8 cellular contexts compared by ENCODE assay signal in genomic region chr1:108590947-108591346, GRCh38. TPM values are rescaled to one million over a fixed set of nuclear protein-coding genes. Genes with fewer than 3 reads are reported as not detected.
DNase-seq lines count a peak whose midpoint lies in the region; ATAC-seq and TF ChIP-seq lines count a peak whose summit lies in the region.

No MANE protein-coding gene starts in this region.

- H3K4me1 ChIP-seq in left ventricle myocardium inferior (peaks cover 32% of the 10 kb centered on the region), stomach (peaks cover 14 to 75% (median 29%) of the 10 kb centered on the region in 4 donors)

- no peak overlapping the region for H3K4me3 Mint-ChIP-seq in activated CD8-positive, alpha-beta T cell treated with anti-CD3 and anti-CD28 coated beads, Interleukin-2, amount 10 ng/mL, durations not matched to agents 7 days and 5 days

- no peak for TF ChIP-seq CTCF in left ventricle myocardium inferior (IDR thresholded peaks at IDR 0.05; ENCODE audit: borderline replicate concordance)
- TF ChIP-seq CTCF in stomach (IDR thresholded peaks at IDR 0.05): no peak

- H3K36me3 ChIP-seq in left ventricle myocardium inferior (no peaks in the 10 kb centered on the region), stomach (no peaks in the 10 kb centered on the region)

- CTCF ChIA-PET in activated CD8-positive, alpha-beta T cell treated with anti-CD3 and anti-CD28 coated beads, Interleukin-2, amount 10 ng/mL, durations not matched to agents 7 days and 5 days (lab: Charles Lee): no interaction called here

- H3K27me3 ChIP-seq in left ventricle myocardium inferior (ENCODE audit: low read depth) (no peaks in the 10 kb centered on the region), stomach (no peaks in the 10 kb centered on the region)

- intact Hi-C loops in left ventricle myocardium inferior (cut with micrococcal nuclease): no loop called here
- intact Hi-C loops in stomach (cut with DNase I; ENCODE audit: low total_unique reads): no loop called here

- POLR2A ChIA-PET in activated CD8-positive, alpha-beta T cell treated with anti-CD3 and anti-CD28 coated beads, Interleukin-2, amount 10 ng/mL, durations not matched to agents 7 days and 5 days (lab: Charles Lee): interaction anchor here (1.0 to 1.4 kb wide), 5 partner anchors 11 to 101 kb away, joined by 3 to 7 read pairs (median 3); partner anchors contain the start of gene PRPF38B

- peaks cover 30% of the 10 kb centered on the region for H3K4me1 Mint-ChIP-seq in activated CD8-positive, alpha-beta T cell treated with anti-CD3 and anti-CD28 coated beads, Interleukin-2, amount 10 ng/mL, durations not matched to agents 7 days and 5 days (ENCODE audit: low read depth)

- H3K27ac ChIP-seq in left ventricle myocardium inferior (replicated peaks) (peak overlapping the region; percentile 71), stomach (peak overlapping the region in 4 of 5 donors; percentile 59 to 79 (median 76))

- no peak overlapping the region for H3K27ac Mint-ChIP-seq in activated CD8-positive, alpha-beta T cell treated with anti-CD3 and anti-CD28 coated beads, Interleukin-2, amount 10 ng/mL, durations not matched to agents 7 days and 5 days

- no peak for TF ChIP-seq EP300 in stomach (IDR thresholded peaks at IDR 0.05)

- WGBS in stomach, 5 donors: 3 to 9% (median 8%) methylated on average over 4 of the region's 4 CpGs

- peaks cover 3% of the 10 kb centered on the region for H3K36me3 Mint-ChIP-seq in activated CD8-positive, alpha-beta T cell treated with anti-CD3 and anti-CD28 coated beads, Interleukin-2, amount 10 ng/mL, durations not matched to agents 7 days and 5 days (ENCODE audit: low read depth)

- no peaks in the 10 kb centered on the region for H3K9me3 Mint-ChIP-seq in activated CD8-positive, alpha-beta T cell treated with anti-CD3 and anti-CD28 coated beads, Interleukin-2, amount 10 ng/mL, durations not matched to agents 7 days and 5 days (ENCODE audit: insufficient read depth)

- peak; percentile 83 for ATAC-seq in activated CD8-positive, alpha-beta T cell treated with anti-CD3 and anti-CD28 coated beads, Interleukin-2, amount 10 ng/mL, durations not matched to agents 7 days and 5 days
- ATAC-seq in GM21390 (IDR thresholded peaks at IDR 0.05; ENCODE audit: unreplicated experiment) (no peak), GM18867 (IDR thresholded peaks at IDR 0.05; ENCODE audit: unreplicated experiment) (no peak)

- no peak overlapping the region for H3K4me3 ChIP-seq in left ventricle myocardium inferior
- no peak overlapping the region for H3K4me3 ChIP-seq in stomach

- peak; percentile 71 for DNase-seq in NOMO-1 treated with DMSO at 0.1 percent for 48 hours (lab: John Stamatoyannopoulos, UW; ENCODE audit: unreplicated experiment)
- no peak for DNase-seq in NOMO-1 treated with dmso at 0.1 percent for 144 hours (lab: John Stamatoyannopoulos, UW; ENCODE audit: unreplicated experiment)
- DNase-seq in activated CD8-positive, alpha-beta T cell treated with anti-CD3 and anti-CD28 coated beads, Interleukin-2, amount 10 ng/mL, durations not matched to agents 7 days and 5 days: no peak
- DNase-seq in left ventricle myocardium inferior: no peak
- no peak for DNase-seq in stomach
- DNase-seq in activated effector memory CD4-positive, alpha-beta T cell treated with anti-CD3 and anti-CD28 coated beads, Interleukin-2, amount 50 U/mL, for 16 hours: no peak

- no peaks in the 10 kb centered on the region for H3K27me3 Mint-ChIP-seq in activated CD8-positive, alpha-beta T cell treated with anti-CD3 and anti-CD28 coated beads, Interleukin-2, amount 10 ng/mL, durations not matched to agents 7 days and 5 days (ENCODE audit: low read depth)

- no peak for TF ChIP-seq POLR2A in stomach (IDR thresholded peaks at IDR 0.05)

- H3K9me3 ChIP-seq in left ventricle myocardium inferior (replicated peaks): no peaks in the 10 kb centered on the region
- no peaks in the 10 kb centered on the region for H3K9me3 ChIP-seq in stomach

RNA-seq across cellular contexts. Expression of gene EEIG2, which starts 31.0 kb away (rescaled TPM):
- total RNA-seq in activated CD8-positive, alpha-beta T cell treated with anti-CD3 and anti-CD28 coated beads, Interleukin-2, amount 10 ng/mL, durations not matched to agents 7 days and 5 days: 10 to 100 TPM; 18.1 to 18.9 TPM
- 7.5 TPM for total RNA-seq in left ventricle myocardium inferior
- 10 to 100 TPM in 3 of 5 donors, 1 to 10 TPM in 2; 4.7 to 33.2 (median 11.0) TPM for total RNA-seq in stomach
- 10 to 100 TPM in 1 of 3 donors, 1 to 10 TPM in 2; 3.1 to 11.9 (median 8.3) TPM for polyA plus RNA-seq in stomach
